ENCODE assay signal across 18 cellular contexts in genomic region chr2:234435836-234436481, GRCh38.
DNase-seq lines count a peak whose midpoint lies in the region; ATAC-seq and TF ChIP-seq lines count a peak whose summit lies in the region.
"Had no signal": no experiment of that assay in that cellular context is flagged by ENCODE, and none has a peak within 500 bp of the region (broad histone marks: within the 10 kb centered on the region; RNA-seq: fewer than 3 reads in every experiment).

No MANE protein-coding gene starts in this region.

- peak overlapping the region; percentile 67 for H3K27ac Mint-ChIP-seq in dendritic cell treated with granulocyte-macrophage colony-stimulating factor and Interleukin-4, amounts not matched to agents 40 ng/mL and 50 ng/mL, for 4 days
- H3K27ac Mint-ChIP-seq in naive thymus-derived CD4-positive, alpha-beta T cell: peak overlapping the region in 8 of 9 donors; percentile 14 to 96 (median 78)
- H3K27ac Mint-ChIP-seq: activated T-helper 1 cell treated with anti-CD3 and anti-CD28 coated beads, Interleukin-12 subunit alpha, Interleukin-12 subunit beta, Interleukin-2, Interleukin-4 antibody, amounts not matched to agents 30 ng/mL and 10 ng/mL and 1 ng/mL, durations not matched to agents 14 hours and 24 hours and 36 hours had no signal

- peak; percentile 47 for DNase-seq in GM03348 (ENCODE audit: low spot score)
- no peak for DNase-seq in naive thymus-derived CD4-positive, alpha-beta T cell
- no peak for DNase-seq in foreskin fibroblast
- no peak for DNase-seq in DMS 273 (lab: John Stamatoyannopoulos, UW; ENCODE audit: unreplicated experiment)
- no peak for DNase-seq in occipital lobe (lab: John Stamatoyannopoulos, UW)
- DNase-seq: activated CD4-positive, alpha-beta T cell treated with anti-CD3 and anti-CD28 coated beads for 4 hours; effector CD4-positive, alpha-beta T cell; NCI-H2081; NCI-H82; retina; stimulated activated CD8-positive, alpha-beta memory T cell treated with anti-CD3 and anti-CD28 coated beads, Interleukin-4, amount 100 ng/mL, for 48 hours; testis had no signal

- no peak for ATAC-seq in naive thymus-derived CD4-positive, alpha-beta T cell
- ATAC-seq in HG03439 (IDR thresholded peaks at IDR 0.05; ENCODE audit: unreplicated experiment): no peak

- H3K36me3 Mint-ChIP-seq in dendritic cell treated with granulocyte-macrophage colony-stimulating factor and Interleukin-4, amounts not matched to agents 40 ng/mL and 50 ng/mL, for 4 days (ENCODE audit: low read depth): no peaks in the 10 kb centered on the region
- peaks cover 0 to 20% (median 0%) of the 10 kb centered on the region in 5 donors for H3K36me3 Mint-ChIP-seq in naive thymus-derived CD4-positive, alpha-beta T cell

- peaks cover 8% of the 10 kb centered on the region for H3K9me3 ChIP-seq in BLaER1
- H3K9me3 ChIP-seq in naive thymus-derived CD4-positive, alpha-beta T cell (ENCODE audit: control insufficient read depth in 2 of 3, low read length in 3 of 3): no peaks in the 10 kb centered on the region
- H3K9me3 ChIP-seq: ascending aorta, testis had no signal

- H3K4me3 ChIP-seq in BLaER1: no peak overlapping the region
- H3K4me3 ChIP-seq in naive thymus-derived CD4-positive, alpha-beta T cell (ENCODE audit: low read length): no peak overlapping the region
- H3K4me3 ChIP-seq in foreskin fibroblast (ENCODE audit: low read depth in 1 of 2, low read length in 2 of 2): no peak overlapping the region
- H3K4me3 ChIP-seq: ascending aorta, testis had no signal

- H3K27ac ChIP-seq in BLaER1: no peak overlapping the region
- no peak overlapping the region for H3K27ac ChIP-seq in naive thymus-derived CD4-positive, alpha-beta T cell (ENCODE audit: low read depth, low read length)
- H3K27ac ChIP-seq: RWPE1, testis had no signal

- peaks cover 62% of the 10 kb centered on the region for H3K4me1 ChIP-seq in BLaER1
- H3K4me1 ChIP-seq in naive thymus-derived CD4-positive, alpha-beta T cell (ENCODE audit: control insufficient read depth in 2 of 2, insufficient read depth in 2 of 2, low read length in 2 of 2): peaks cover 9 to 60% of the 10 kb centered on the region in 2 donors
- H3K4me1 ChIP-seq: ascending aorta, testis had no signal

- CTCF ChIA-PET in naive thymus-derived CD4-positive, alpha-beta T cell (lab: Charles Lee): no interaction called here

- H3K4me3 Mint-ChIP-seq in dendritic cell treated with granulocyte-macrophage colony-stimulating factor and Interleukin-4, amounts not matched to agents 40 ng/mL and 50 ng/mL, for 4 days: no peak overlapping the region
- H3K4me3 Mint-ChIP-seq in naive thymus-derived CD4-positive, alpha-beta T cell: peak overlapping the region in 4 of 10 donors; percentile 12 to 73 (median 35)
- H3K4me3 Mint-ChIP-seq: activated T-helper 1 cell treated with anti-CD3 and anti-CD28 coated beads, Interleukin-12 subunit alpha, Interleukin-12 subunit beta, Interleukin-2, Interleukin-4 antibody, amounts not matched to agents 30 ng/mL and 10 ng/mL and 1 ng/mL, durations not matched to agents 14 hours and 24 hours and 36 hours had no signal

- H3K9ac ChIP-seq in BLaER1: no peak overlapping the region

- POLR2A ChIA-PET in naive thymus-derived CD4-positive, alpha-beta T cell (lab: Charles Lee): interaction anchor here (0.6 to 3.8 kb wide), 5 partner anchors 8 to 53 kb away, joined by 3 to 31 read pairs (median 4); no protein-coding TSS in a partner anchor

- intact Hi-C loops in dendritic cell treated with granulocyte-macrophage colony-stimulating factor and Interleukin-4, amounts not matched to agents 40 ng/mL and 50 ng/mL, for 4 days (cut with micrococcal nuclease): no loop called here
- intact Hi-C loops in naive thymus-derived CD4-positive, alpha-beta T cell (cut with micrococcal nuclease): no loop called here

- no peaks in the 10 kb centered on the region for H3K9me3 Mint-ChIP-seq in dendritic cell treated with granulocyte-macrophage colony-stimulating factor and Interleukin-4, amounts not matched to agents 40 ng/mL and 50 ng/mL, for 4 days
- H3K9me3 Mint-ChIP-seq in naive thymus-derived CD4-positive, alpha-beta T cell: peaks cover 0 to 5% (median 0%) of the 10 kb centered on the region in 11 donors

- peak overlapping the region; percentile 83 for H3K4me2 ChIP-seq in BLaER1

- H3K27me3 Mint-ChIP-seq in dendritic cell treated with granulocyte-macrophage colony-stimulating factor and Interleukin-4, amounts not matched to agents 40 ng/mL and 50 ng/mL, for 4 days: peaks cover 3% of the 10 kb centered on the region
- no peaks in the 10 kb centered on the region for H3K27me3 Mint-ChIP-seq in naive thymus-derived CD4-positive, alpha-beta T cell

- no peaks in the 10 kb centered on the region for H3K27me3 ChIP-seq in BLaER1
- no peaks in the 10 kb centered on the region for H3K27me3 ChIP-seq in naive thymus-derived CD4-positive, alpha-beta T cell (ENCODE audit: control insufficient read depth in 2 of 2, insufficient read depth in 2 of 2, low read length in 2 of 2)
- H3K27me3 ChIP-seq: ascending aorta, testis had no signal

- no peaks in the 10 kb centered on the region for H4K20me1 ChIP-seq in BLaER1

- TF ChIP-seq CTCF in foreskin fibroblast (IDR thresholded peaks at IDR 0.05; ENCODE audit: low read depth, low read length): no peak

- peaks cover 56% of the 10 kb centered on the region for H3K4me1 Mint-ChIP-seq in dendritic cell treated with granulocyte-macrophage colony-stimulating factor and Interleukin-4, amounts not matched to agents 40 ng/mL and 50 ng/mL, for 4 days (ENCODE audit: low read depth)
- peaks cover 48 to 92% (median 85%) of the 10 kb centered on the region in 7 donors for H3K4me1 Mint-ChIP-seq in naive thymus-derived CD4-positive, alpha-beta T cell

- H3K36me3 ChIP-seq in BLaER1: no peaks in the 10 kb centered on the region
- H3K36me3 ChIP-seq in naive thymus-derived CD4-positive, alpha-beta T cell (ENCODE audit: control insufficient read depth in 2 of 3, insufficient read depth in 3 of 3, low read length in 3 of 3): no peaks in the 10 kb centered on the region
- H3K36me3 ChIP-seq: ascending aorta had no signal
